8 cellular contexts compared by ENCODE assay signal in the genomic region with DNA sequence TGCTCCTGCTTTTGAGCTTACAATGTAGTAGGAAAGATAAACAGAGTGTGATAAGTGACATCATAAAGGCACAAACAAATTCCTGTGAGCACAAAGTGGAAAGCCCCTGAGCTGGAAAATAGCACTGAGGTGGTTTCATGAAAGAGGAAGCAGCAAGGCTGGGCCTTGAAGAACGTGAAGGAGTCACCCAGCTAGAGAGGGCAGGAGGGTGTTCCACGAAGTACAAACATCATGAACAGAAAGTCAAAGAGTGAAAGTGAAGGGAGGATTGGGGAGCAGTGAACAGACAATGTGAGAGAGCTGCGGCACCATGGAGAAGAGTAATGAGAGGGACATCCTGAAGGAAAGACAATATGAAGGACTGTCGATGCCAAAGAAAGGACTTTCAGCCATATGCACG.
DNase-seq lines count a peak whose midpoint lies in the region; ATAC-seq and TF ChIP-seq lines count a peak whose summit lies in the region.

No MANE protein-coding gene starts in this region.

- peaks cover 7% of the 10 kb centered on the region for H3K4me1 ChIP-seq in A673 (ENCODE audit: insufficient read depth, low read length, poor library complexity, severe bottlenecking)

- no peaks in the 10 kb centered on the region for H3K36me3 Mint-ChIP-seq in chondrocyte (ENCODE audit: low read depth)

- no peak for TF ChIP-seq CTCF in A673 (conservative IDR thresholded peaks at IDR 0.05; ENCODE audit: low read depth, low read length)
- TF ChIP-seq CTCF in chondrocyte (IDR thresholded peaks at IDR 0.05) = no peak

- H3K4me1 Mint-ChIP-seq in stimulated activated naive CD8-positive, alpha-beta T cell treated with anti-CD3 and anti-CD28 coated beads, Interleukin-15, amount 100 ng/mL, for 72 hours = peaks cover 44% of the 10 kb centered on the region
- peaks cover 27% of the 10 kb centered on the region for H3K4me1 Mint-ChIP-seq in chondrocyte (ENCODE audit: low read depth)

- H3K27me3 ChIP-seq in A673 (replicated peaks; ENCODE audit: insufficient read depth, low read depth, low read length, poor library complexity) = no peaks in the 10 kb centered on the region

- POLR2A ChIA-PET in A673 (lab: Charles Lee; ENCODE audit: low non-redundant PET) = no interaction called here

- H3K27ac Mint-ChIP-seq in stimulated activated naive CD8-positive, alpha-beta T cell treated with anti-CD3 and anti-CD28 coated beads, Interleukin-15, amount 100 ng/mL, for 72 hours = no peak overlapping the region
- no peak overlapping the region for H3K27ac Mint-ChIP-seq in chondrocyte (ENCODE audit: unreplicated experiment)

- no peak overlapping the region for H3K4me3 ChIP-seq in A673 (ENCODE audit: low read depth, low read length, poor library complexity, severe bottlenecking)

- peaks cover 0 to 4% of the 10 kb centered on the region in 2 donors for H3K9me3 Mint-ChIP-seq in stimulated activated naive CD8-positive, alpha-beta T cell treated with anti-CD3 and anti-CD28 coated beads, Interleukin-15, amount 100 ng/mL, for 72 hours
- no peaks in the 10 kb centered on the region for H3K9me3 Mint-ChIP-seq in chondrocyte (ENCODE audit: low read depth)

- peak; percentile 12 for DNase-seq in activated gamma-delta T cell treated with Interleukin-2 at 50 U/mL for 16 hours
- no peak for DNase-seq in activated gamma-delta T cell (lab: John Stamatoyannopoulos, UW)
- peak; percentile 79 for DNase-seq in OCI-M1 (lab: John Stamatoyannopoulos, UW)
- DNase-seq in effector CD4-positive, alpha-beta T cell = peak; percentile 6
- DNase-seq in stimulated activated naive CD8-positive, alpha-beta T cell treated with anti-CD3 and anti-CD28 coated beads, Interleukin-15, amount 100 ng/mL, for 72 hours = peak in 1 of 2 donors; percentile 16
- no peak for DNase-seq in A673 (ENCODE audit: low spot score)
- DNase-seq in effector CD8-positive, alpha-beta T cell (lab: John Stamatoyannopoulos, UW) = no peak
- no peak for DNase-seq in chondrocyte (ENCODE audit: low spot score)

- no peak overlapping the region for H3K4me3 Mint-ChIP-seq in stimulated activated naive CD8-positive, alpha-beta T cell treated with anti-CD3 and anti-CD28 coated beads, Interleukin-15, amount 100 ng/mL, for 72 hours
- H3K4me3 Mint-ChIP-seq in chondrocyte (ENCODE audit: unreplicated experiment) = no peak overlapping the region

- no peak overlapping the region for H3K27ac ChIP-seq in A673 (ENCODE audit: low read depth, low read length, poor library complexity, severe bottlenecking)

- H3K27me3 Mint-ChIP-seq in stimulated activated naive CD8-positive, alpha-beta T cell treated with anti-CD3 and anti-CD28 coated beads, Interleukin-15, amount 100 ng/mL, for 72 hours = no peaks in the 10 kb centered on the region
- H3K27me3 Mint-ChIP-seq in chondrocyte (ENCODE audit: low read depth) = peaks cover 2% of the 10 kb centered on the region

- ATAC-seq in stimulated activated naive CD8-positive, alpha-beta T cell treated with anti-CD3 and anti-CD28 coated beads, Interleukin-15, amount 100 ng/mL, for 72 hours = peak; percentile 60

- CTCF ChIA-PET in A673 (lab: Charles Lee) = no interaction called here

- H3K9me3 ChIP-seq in A673 (ENCODE audit: low read depth, low read length, poor library complexity, severe bottlenecking) = no peaks in the 10 kb centered on the region

- BruUV-seq in A673 (replicated peaks; lab: Mats Ljungman, UMichigan) = no TSS peak

- intact Hi-C loops in A673 (cut with micrococcal nuclease; ENCODE audit: unreplicated experiment) = no loop called here

- H3K36me3 ChIP-seq in A673 (ENCODE audit: insufficient read depth, low read length, poor library complexity, severe bottlenecking) = no peaks in the 10 kb centered on the region

Comparison
In these comparisons a context has a peak if more than half of its experiments do, and no peak if none do; other contexts are left out.
1. DNase-seq: peak in activated gamma-delta T cell treated with Interleukin-2 at 50 U/mL for 16 hours (single experiment), OCI-M1 (single experiment) and effector CD4-positive, alpha-beta T cell (single experiment); none in activated gamma-delta T cell (single experiment), A673 (single experiment), effector CD8-positive, alpha-beta T cell (single experiment) and chondrocyte (single experiment).